ENCODE assay signal across 24 cellular contexts in genomic region chr18:3616744-3617143, GRCh38.
"Had no signal": no experiment of that assay in that cellular context is flagged by ENCODE, and none has a peak within 500 bp of the region (broad histone marks: within the 10 kb centered on the region; RNA-seq: fewer than 3 reads in every experiment).

No MANE protein-coding gene starts in this region.

- ATAC-seq: activated T-cell treated with anti-CD3 and anti-CD28 coated beads, Interleukin-2, amount 50 U/mL, for 72 hours had no signal

- H3K4me1 ChIP-seq: adrenal gland had no signal

- H3K4me2 ChIP-seq: SK-N-SH had no signal

- H3K9me3 ChIP-seq: adrenal gland, SJCRH30, SK-N-SH had no signal

- H3K36me3 ChIP-seq: adrenal gland, SJCRH30 had no signal

- H3K4me3 ChIP-seq: adrenal gland, SJCRH30 had no signal

- DNase-seq: activated CD4-positive, alpha-beta memory T cell treated with anti-CD3 and anti-CD28 coated beads for 36 hours; activated CD4-positive, alpha-beta T cell treated with anti-CD3 and anti-CD28 coated beads, Interleukin-2, amount 10 ng/mL, durations not matched to agents 7 days and 5 days; activated CD4-positive, CD25-positive, alpha-beta regulatory T cell; activated naive CD4-positive, alpha-beta T cell treated with anti-CD3 and anti-CD28 coated beads, Interleukin-2, amount 50 U/mL, for 16 hours; activated naive CD8-positive, alpha-beta T cell treated with anti-CD3 and anti-CD28 coated beads, Interleukin-2, amount 10 ng/mL, durations not matched to agents 7 days and 5 days; activated T-cell treated with anti-CD3 and anti-CD28 coated beads, Interleukin-2, amount 50 U/mL, for 72 hours; anterior cingulate cortex; central memory CD4-positive, alpha-beta T cell; KG1; NCI-H1092; NCI-H1417; NCI-H2029; NCI-H2107; NCI-H2171 treated with DMSO at 0.1 percent for 48 hours; NCI-H226; NCI-H526; NCI-H82; Right ventricle myocardium superior; RPMI8226; SJCRH30; SK-N-SH; T-helper 1 cell had no signal

- H3K27ac Mint-ChIP-seq: activated CD4-positive, alpha-beta memory T cell treated with anti-CD3 and anti-CD28 coated beads for 36 hours; activated CD4-positive, alpha-beta T cell treated with anti-CD3 and anti-CD28 coated beads, Interleukin-2, amount 10 ng/mL, durations not matched to agents 7 days and 5 days; activated naive CD8-positive, alpha-beta T cell treated with anti-CD3 and anti-CD28 coated beads, Interleukin-2, amount 10 ng/mL, durations not matched to agents 7 days and 5 days; activated T-cell treated with anti-CD3 and anti-CD28 coated beads, Interleukin-2, amount 50 U/mL, for 72 hours had no signal

- H3K36me3 Mint-ChIP-seq: activated CD4-positive, alpha-beta memory T cell treated with anti-CD3 and anti-CD28 coated beads for 36 hours; activated naive CD8-positive, alpha-beta T cell treated with anti-CD3 and anti-CD28 coated beads, Interleukin-2, amount 10 ng/mL, durations not matched to agents 7 days and 5 days had no signal

- H3K27ac ChIP-seq: adrenal gland, SJCRH30, VCaP had no signal

- H3K9me2 ChIP-seq: SK-N-SH had no signal

- H3K9me3 Mint-ChIP-seq: activated CD4-positive, alpha-beta memory T cell treated with anti-CD3 and anti-CD28 coated beads for 36 hours; activated CD4-positive, alpha-beta T cell treated with anti-CD3 and anti-CD28 coated beads, Interleukin-2, amount 10 ng/mL, durations not matched to agents 7 days and 5 days; activated T-cell treated with anti-CD3 and anti-CD28 coated beads, Interleukin-2, amount 50 U/mL, for 72 hours had no signal

- H3K27me3 Mint-ChIP-seq: activated CD4-positive, alpha-beta memory T cell treated with anti-CD3 and anti-CD28 coated beads for 36 hours; activated CD4-positive, alpha-beta T cell treated with anti-CD3 and anti-CD28 coated beads, Interleukin-2, amount 10 ng/mL, durations not matched to agents 7 days and 5 days; activated naive CD8-positive, alpha-beta T cell treated with anti-CD3 and anti-CD28 coated beads, Interleukin-2, amount 10 ng/mL, durations not matched to agents 7 days and 5 days had no signal

- H3K4me3 Mint-ChIP-seq: activated CD4-positive, alpha-beta memory T cell treated with anti-CD3 and anti-CD28 coated beads for 36 hours; activated CD4-positive, alpha-beta T cell treated with anti-CD3 and anti-CD28 coated beads, Interleukin-2, amount 10 ng/mL, durations not matched to agents 7 days and 5 days; activated naive CD8-positive, alpha-beta T cell treated with anti-CD3 and anti-CD28 coated beads, Interleukin-2, amount 10 ng/mL, durations not matched to agents 7 days and 5 days; activated T-cell treated with anti-CD3 and anti-CD28 coated beads, Interleukin-2, amount 50 U/mL, for 72 hours had no signal

- H3K27me3 ChIP-seq: adrenal gland, SJCRH30 had no signal

- H3K9ac ChIP-seq: SK-N-SH had no signal
